In the genomic region with DNA sequence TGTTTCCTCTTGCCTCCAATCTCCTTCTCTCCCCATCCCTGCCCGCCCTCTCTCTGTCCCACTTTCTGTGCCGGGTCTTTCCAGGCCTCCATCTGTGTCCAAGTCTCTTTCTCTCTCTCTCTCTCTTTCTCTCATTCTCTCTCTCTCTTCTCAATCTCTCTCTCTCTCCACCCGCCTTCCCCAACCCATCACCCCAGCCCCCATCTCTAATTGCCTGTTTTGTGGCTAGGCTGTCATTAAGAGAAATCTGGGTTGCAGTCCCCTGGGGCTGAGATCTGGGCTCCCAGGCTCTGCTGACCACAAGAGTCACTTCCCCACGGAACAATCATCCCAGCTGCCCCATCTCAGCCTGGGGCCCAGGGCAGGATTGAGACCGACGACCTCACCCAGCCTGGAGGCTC, we compare ENCODE assay signal across 12 cellular contexts. TPM values are rescaled to one million over a fixed set of nuclear protein-coding genes. Genes with fewer than 3 reads are reported as not detected.
DNase-seq lines count a peak whose midpoint lies in the region; ATAC-seq and TF ChIP-seq lines count a peak whose summit lies in the region.
"Had no signal": no experiment of that assay in that cellular context is flagged by ENCODE, and none has a peak within 500 bp of the region (broad histone marks: within the 10 kb centered on the region; RNA-seq: fewer than 3 reads in every experiment).

No MANE protein-coding gene starts in this region.

- H2AFZ ChIP-seq in osteoblast (ENCODE audit: low read length) = no peak overlapping the region

- H4K20me1 ChIP-seq in osteoblast (ENCODE audit: insufficient read depth, low read length) = no peaks in the 10 kb centered on the region

- H3K9me3 ChIP-seq in osteoblast (ENCODE audit: low read depth, low read length) (no peaks in the 10 kb centered on the region), vagina (no peaks in the 10 kb centered on the region)
- H3K9me3 ChIP-seq: A549, mucosa of descending colon had no signal

- TF ChIP-seq CTCF in osteoblast (IDR thresholded peaks at IDR 0.05; ENCODE audit: extremely low read depth, low read depth, low read length) (no peak), vagina (IDR thresholded peaks at IDR 0.05) (no peak)

- DNase-seq in Right ventricle myocardium inferior (ENCODE audit: missing footprints) (no peak), cardiac septum (ENCODE audit: low spot score) (no peak), fibroblast of gingiva (ENCODE audit: low read depth) (peak; percentile 46), osteoblast (ENCODE audit: insufficient read length, low spot score, missing footprints) (peak; percentile 89), vagina (ENCODE audit: extremely low spot score in 2 of 2) (no peak), germinal center (ENCODE audit: low spot score) (no peak)
- no peak for DNase-seq in activated CD8-positive, alpha-beta memory T cell treated with anti-CD3 and anti-CD28 coated beads, Interleukin-2, amount 50 U/mL, for 4 hours
- DNase-seq: mucosa of descending colon; stimulated activated CD4-positive, alpha-beta T cell treated with anti-CD3 and anti-CD28 coated beads, Interleukin-2, amount 100 ng/mL, for 24 hours had no signal

- ATAC-seq in Right ventricle myocardium inferior (peak; percentile 11), GM18858 (IDR thresholded peaks at IDR 0.05; ENCODE audit: unreplicated experiment) (no peak)
- ATAC-seq: HepG2, mucosa of descending colon had no signal

- H3K4me1 ChIP-seq in osteoblast (ENCODE audit: insufficient read depth, low read length) (peaks cover 31% of the 10 kb centered on the region), vagina (peaks cover 76% of the 10 kb centered on the region)

- H3K4me3 ChIP-seq in osteoblast (ENCODE audit: insufficient read depth, low read length) (no peak overlapping the region), vagina (peak overlapping the region in 1 of 2 donors; percentile 47)
- H3K4me3 ChIP-seq: A549, mucosa of descending colon had no signal

- intact Hi-C loops in Right ventricle myocardium inferior (cut with DNase I) = loop anchor here (5.0 kb wide), 1 partner anchor 61 kb away; no protein-coding TSS in a partner anchor
- intact Hi-C loops in cardiac septum (cut with DNase I) = loop anchor here (5.0 kb wide), 1 partner anchor 76 kb away; no protein-coding TSS in a partner anchor
- intact Hi-C loops in vagina (cut with DNase I) = no loop called here

- H3K4me2 ChIP-seq in osteoblast (ENCODE audit: insufficient read depth, low read length) = peak overlapping the region; percentile 58
- H3K4me2 ChIP-seq: A549 had no signal

- H3K79me2 ChIP-seq in osteoblast (ENCODE audit: insufficient read depth, low read length) = no peaks in the 10 kb centered on the region

- TF ChIP-seq POLR2A in vagina (IDR thresholded peaks at IDR 0.05) = no peak

- H3K27ac ChIP-seq in osteoblast (ENCODE audit: low read depth, low read length) (peak overlapping the region; percentile 85), vagina (peak overlapping the region; percentile 92)
- H3K27ac ChIP-seq: A549 had no signal

- H3K27me3 ChIP-seq in osteoblast (ENCODE audit: insufficient read depth, low read length) = peaks cover 19% of the 10 kb centered on the region
- no peaks in the 10 kb centered on the region for H3K27me3 ChIP-seq in vagina

- H3K36me3 ChIP-seq in osteoblast (ENCODE audit: insufficient read depth, low read length) (no peaks in the 10 kb centered on the region), vagina (no peaks in the 10 kb centered on the region)

RNA-seq across cellular contexts. Expression of gene COL5A3, which starts 2.5 kb away (rescaled TPM):
- 10.4 TPM for total RNA-seq in Right ventricle myocardium inferior
- 8.9 TPM for total RNA-seq in cardiac septum
- 9.1 and 14.8 TPM in 2 replicates for total RNA-seq in osteoblast
- total RNA-seq in vagina = 13.3 TPM

RNA-seq across cellular contexts. Expression of gene RDH8, which starts 5.5 kb away (rescaled TPM):
- not detected for total RNA-seq in Right ventricle myocardium inferior
- total RNA-seq in cardiac septum = not detected
- total RNA-seq in osteoblast = not detected in 2 replicates
- total RNA-seq in vagina = not detected
- total RNA-seq: HepG2, mucosa of descending colon had no signal

Comparison
In these comparisons a context has a peak if more than half of its experiments do, and no peak if none do; other contexts are left out.
1. DNase-seq: peak in fibroblast of gingiva (single experiment) and osteoblast (single experiment); none in Right ventricle myocardium inferior (single experiment), cardiac septum (single experiment), vagina (0 of 2), germinal center (single experiment) and activated CD8-positive, alpha-beta memory T cell treated with anti-CD3 and anti-CD28 coated beads, Interleukin-2, amount 50 U/mL, for 4 hours (single experiment).